ENCODE assay signal across 8 cellular contexts in the genomic region with DNA sequence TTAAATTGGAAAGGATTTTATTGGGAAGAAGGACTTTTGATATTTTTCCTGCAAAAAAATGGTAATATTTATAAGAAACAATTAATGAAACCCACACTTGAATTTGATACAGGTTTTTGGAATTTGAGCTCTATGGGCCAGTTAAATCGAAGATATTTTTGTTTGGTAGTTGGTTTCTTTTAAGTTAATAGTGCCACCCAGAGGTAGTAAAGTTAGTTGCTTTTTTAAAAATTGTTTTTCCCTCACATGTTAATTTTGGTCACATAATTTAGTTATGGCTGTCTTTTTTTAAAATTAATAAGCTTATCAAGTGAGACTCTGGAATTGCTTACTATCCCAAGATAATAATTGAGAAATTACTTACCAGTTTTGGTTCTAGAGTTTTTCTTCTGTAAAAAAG. TPM values are rescaled to one million over a fixed set of nuclear protein-coding genes. Genes with fewer than 3 reads are reported as not detected.
DNase-seq lines count a peak whose midpoint lies in the region; ATAC-seq and TF ChIP-seq lines count a peak whose summit lies in the region.

No MANE protein-coding gene starts in this region.

- H3K36me3 ChIP-seq in adrenal gland (replicated peaks in 1 of 2): peaks cover 0 to 8% of the 10 kb centered on the region in 2 donors

- intact Hi-C loops in adrenal gland (cut with DNase I): loop anchor here in 1 of 2 donors (5.0 kb wide), 1 partner anchor 417 kb away; no protein-coding TSS in a partner anchor

- H3K9me3 ChIP-seq in adrenal gland (replicated peaks in 1 of 3): no peaks in the 10 kb centered on the region

- H3K4me3 ChIP-seq in adrenal gland: no peak overlapping the region

- no peaks in the 10 kb centered on the region for H3K4me1 ChIP-seq in adrenal gland (replicated peaks in 1 of 2)

- in situ Hi-C loops in KBM-7 (cut with MboI; ENCODE audit: low pct_unique_long_range_greater_than_20kb, low sequenced_read_pairs): loop anchor here (25.0 kb wide), 1 partner anchor 412 kb away; no protein-coding TSS in a partner anchor

- DNase-seq in DMS53 (lab: John Stamatoyannopoulos, UW) (peak; percentile 24), KBM-7 (peak; percentile 70), adrenal gland (no peak), midbrain (lab: John Stamatoyannopoulos, UW) (peak; percentile 5), kidney glomerular epithelial cell (lab: John Stamatoyannopoulos, UW) (no peak), HuH-7 (ENCODE audit: low spot score) (no peak), Ammon's horn (ENCODE audit: low spot score) (no peak)

- TF ChIP-seq CTCF in adrenal gland (IDR thresholded peaks at IDR 0.05): peak in 5 of 6 experiments; percentile 20 to 55 (median 54)

- H3K27ac ChIP-seq in adrenal gland: no peak overlapping the region

- no peak for ATAC-seq in HG03565 (IDR thresholded peaks at IDR 0.05; ENCODE audit: unreplicated experiment)

- no peaks in the 10 kb centered on the region for H3K27me3 ChIP-seq in adrenal gland

- WGBS in adrenal gland, 4 donors: 0 to 13% (median 5%) methylated on average over 1 of the region's 1 CpG

- TF ChIP-seq POLR2A in adrenal gland (IDR thresholded peaks at IDR 0.05): no peak

RNA-seq across cellular contexts. Expression of gene PRIM2, which starts 7.1 kb away (rescaled TPM):
- 10 to 100 TPM in 2 of 8 donors, 1 to 10 TPM in 6; 3.1 to 15.1 (median 6.7) TPM for total RNA-seq in adrenal gland
- 1 to 10 TPM; 2.4 to 3.2 (median 3.1) TPM for polyA plus RNA-seq in adrenal gland

Comparison
In these comparisons a context has a peak if more than half of its experiments do, and no peak if none do; other contexts are left out.
1. DNase-seq: peak in DMS53 (single experiment), KBM-7 (single experiment) and midbrain (single experiment); none in adrenal gland (0 of 7), kidney glomerular epithelial cell (single experiment), HuH-7 (single experiment) and Ammon's horn (single experiment).